1 cellular context compared by ENCODE assay signal in genomic region chr2:74747411-74748080, GRCh38.
TF ChIP-seq lines count a peak whose summit lies in the region.

No MANE protein-coding gene starts in this region.

TF ChIP-seq in HepG2, 621 proteins besides CTCF, POLR2A, EP300 and RAD21 (continued from another document and continues in another):
- peak; percentile 76 for TF ChIP-seq FOXP4 (CRISPR knock-in tag; IDR thresholded peaks at IDR 0.05)
- TF ChIP-seq MAFG (CRISPR knock-in tag; IDR thresholded peaks at IDR 0.05) = no peak; the same call in 1 of the 2 replicates
- peak; percentile 69; the same call in 1 of the 2 replicates for TF ChIP-seq RFXAP (CRISPR knock-in tag; IDR thresholded peaks at IDR 0.05; ENCODE audit: borderline replicate concordance)
- TF ChIP-seq HIC2 (CRISPR knock-in tag; IDR thresholded peaks at IDR 0.05; ENCODE audit: low read depth) = no peak; the same call in 1 of the 2 replicates
- no peak for TF ChIP-seq ZNF607 (CRISPR knock-in tag; IDR thresholded peaks at IDR 0.05; ENCODE audit: borderline replicate concordance)
- TF ChIP-seq, protein P1, sequence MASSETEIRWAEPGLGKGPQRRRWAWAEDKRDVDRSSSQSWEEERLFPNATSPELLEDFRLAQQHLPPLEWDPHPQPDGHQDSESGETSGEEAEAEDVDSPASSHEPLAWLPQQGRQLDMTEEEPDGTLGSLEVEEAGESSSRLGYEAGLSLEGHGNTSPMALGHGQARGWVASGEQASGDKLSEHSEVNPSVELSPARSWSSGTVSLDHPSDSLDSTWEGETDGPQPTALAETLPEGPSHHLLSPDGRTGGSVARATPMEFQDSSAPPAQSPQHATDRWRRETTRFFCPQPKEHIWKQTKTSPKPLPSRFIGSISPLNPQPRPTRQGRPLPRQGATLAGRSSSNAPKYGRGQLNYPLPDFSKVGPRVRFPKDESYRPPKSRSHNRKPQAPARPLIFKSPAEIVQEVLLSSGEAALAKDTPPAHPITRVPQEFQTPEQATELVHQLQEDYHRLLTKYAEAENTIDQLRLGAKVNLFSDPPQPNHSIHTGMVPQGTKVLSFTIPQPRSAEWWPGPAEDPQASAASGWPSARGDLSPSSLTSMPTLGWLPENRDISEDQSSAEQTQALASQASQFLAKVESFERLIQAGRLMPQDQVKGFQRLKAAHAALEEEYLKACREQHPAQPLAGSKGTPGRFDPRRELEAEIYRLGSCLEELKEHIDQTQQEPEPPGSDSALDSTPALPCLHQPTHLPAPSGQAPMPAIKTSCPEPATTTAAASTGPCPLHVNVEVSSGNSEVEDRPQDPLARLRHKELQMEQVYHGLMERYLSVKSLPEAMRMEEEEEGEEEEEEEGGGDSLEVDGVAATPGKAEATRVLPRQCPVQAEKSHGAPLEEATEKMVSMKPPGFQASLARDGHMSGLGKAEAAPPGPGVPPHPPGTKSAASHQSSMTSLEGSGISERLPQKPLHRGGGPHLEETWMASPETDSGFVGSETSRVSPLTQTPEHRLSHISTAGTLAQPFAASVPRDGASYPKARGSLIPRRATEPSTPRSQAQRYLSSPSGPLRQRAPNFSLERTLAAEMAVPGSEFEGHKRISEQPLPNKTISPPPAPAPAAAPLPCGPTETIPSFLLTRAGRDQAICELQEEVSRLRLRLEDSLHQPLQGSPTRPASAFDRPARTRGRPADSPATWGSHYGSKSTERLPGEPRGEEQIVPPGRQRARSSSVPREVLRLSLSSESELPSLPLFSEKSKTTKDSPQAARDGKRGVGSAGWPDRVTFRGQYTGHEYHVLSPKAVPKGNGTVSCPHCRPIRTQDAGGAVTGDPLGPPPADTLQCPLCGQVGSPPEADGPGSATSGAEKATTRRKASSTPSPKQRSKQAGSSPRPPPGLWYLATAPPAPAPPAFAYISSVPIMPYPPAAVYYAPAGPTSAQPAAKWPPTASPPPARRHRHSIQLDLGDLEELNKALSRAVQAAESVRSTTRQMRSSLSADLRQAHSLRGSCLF (CRISPR knock-in tag; IDR thresholded peaks at IDR 0.05; ENCODE audit: borderline replicate concordance) = no peak
- no peak for TF ChIP-seq PBX2 (CRISPR knock-in tag; IDR thresholded peaks at IDR 0.05)
- TF ChIP-seq, protein P2, sequence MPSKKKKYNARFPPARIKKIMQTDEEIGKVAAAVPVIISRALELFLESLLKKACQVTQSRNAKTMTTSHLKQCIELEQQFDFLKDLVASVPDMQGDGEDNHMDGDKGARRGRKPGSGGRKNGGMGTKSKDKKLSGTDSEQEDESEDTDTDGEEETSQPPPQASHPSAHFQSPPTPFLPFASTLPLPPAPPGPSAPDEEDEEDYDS (CRISPR knock-in tag; IDR thresholded peaks at IDR 0.05) = no peak
- TF ChIP-seq REXO4 (CRISPR knock-in tag; IDR thresholded peaks at IDR 0.05; ENCODE audit: borderline replicate concordance) = no peak
- no peak for TF ChIP-seq ZBTB3 (CRISPR knock-in tag; IDR thresholded peaks at IDR 0.05; ENCODE audit: borderline replicate concordance, low read depth)
- TF ChIP-seq PHF20 (CRISPR knock-in tag; IDR thresholded peaks at IDR 0.05) = no peak
- no peak for TF ChIP-seq MTF2 (CRISPR knock-in tag; IDR thresholded peaks at IDR 0.05; ENCODE audit: borderline replicate concordance)
- peak; percentile 78; the same call in 1 of the 2 replicates for TF ChIP-seq ZNF280D (CRISPR knock-in tag; IDR thresholded peaks at IDR 0.05)
- peak; percentile 82 for TF ChIP-seq MED1 (CRISPR knock-in tag; IDR thresholded peaks at IDR 0.05)
- TF ChIP-seq RNF219 (CRISPR knock-in tag; IDR thresholded peaks at IDR 0.05) = no peak
- peak; percentile 93 for TF ChIP-seq RCOR2 (CRISPR knock-in tag; IDR thresholded peaks at IDR 0.05)
- peak; percentile 7 for TF ChIP-seq YY1 (IDR thresholded peaks at IDR 0.05; ENCODE audit: insufficient read depth, insufficient replicate concordance, low read depth, low read length)
- 0 out of 2 replicates have a peak, but pooled peaks have one; percentile 83 for TF ChIP-seq SMAD9 (CRISPR knock-in tag; IDR thresholded peaks at IDR 0.05)
- no peak for TF ChIP-seq ZNF20 (CRISPR knock-in tag; IDR thresholded peaks at IDR 0.05)
- TF ChIP-seq ZMYM4 (CRISPR knock-in tag; IDR thresholded peaks at IDR 0.05) = peak; percentile 87
- TF ChIP-seq ZSCAN21 (CRISPR knock-in tag; IDR thresholded peaks at IDR 0.05; ENCODE audit: borderline replicate concordance) = peak; percentile 80; the same call in 1 of the 2 replicates
- TF ChIP-seq SAP130 (CRISPR knock-in tag; IDR thresholded peaks at IDR 0.05; ENCODE audit: low read depth) = peak; percentile 69
- TF ChIP-seq ZSCAN22 (CRISPR knock-in tag; IDR thresholded peaks at IDR 0.05) = no peak
- TF ChIP-seq, protein P3, sequence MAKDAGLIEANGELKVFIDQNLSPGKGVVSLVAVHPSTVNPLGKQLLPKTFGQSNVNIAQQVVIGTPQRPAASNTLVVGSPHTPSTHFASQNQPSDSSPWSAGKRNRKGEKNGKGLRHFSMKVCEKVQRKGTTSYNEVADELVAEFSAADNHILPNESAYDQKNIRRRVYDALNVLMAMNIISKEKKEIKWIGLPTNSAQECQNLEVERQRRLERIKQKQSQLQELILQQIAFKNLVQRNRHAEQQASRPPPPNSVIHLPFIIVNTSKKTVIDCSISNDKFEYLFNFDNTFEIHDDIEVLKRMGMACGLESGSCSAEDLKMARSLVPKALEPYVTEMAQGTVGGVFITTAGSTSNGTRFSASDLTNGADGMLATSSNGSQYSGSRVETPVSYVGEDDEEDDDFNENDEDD (CRISPR knock-in tag; IDR thresholded peaks at IDR 0.05; ENCODE audit: borderline replicate concordance) = peak; percentile 92
- TF ChIP-seq JUNB (CRISPR knock-in tag; IDR thresholded peaks at IDR 0.05; ENCODE audit: borderline replicate concordance) = no peak
- 0 out of 2 replicates have a peak, but pooled peaks have one; percentile 43 for TF ChIP-seq ZNF543 (CRISPR knock-in tag; IDR thresholded peaks at IDR 0.05)
- TF ChIP-seq ZFP1 (CRISPR knock-in tag; IDR thresholded peaks at IDR 0.05) = 0 out of 2 replicates have a peak, but pooled peaks have one; percentile 55
- TF ChIP-seq, protein P4, sequence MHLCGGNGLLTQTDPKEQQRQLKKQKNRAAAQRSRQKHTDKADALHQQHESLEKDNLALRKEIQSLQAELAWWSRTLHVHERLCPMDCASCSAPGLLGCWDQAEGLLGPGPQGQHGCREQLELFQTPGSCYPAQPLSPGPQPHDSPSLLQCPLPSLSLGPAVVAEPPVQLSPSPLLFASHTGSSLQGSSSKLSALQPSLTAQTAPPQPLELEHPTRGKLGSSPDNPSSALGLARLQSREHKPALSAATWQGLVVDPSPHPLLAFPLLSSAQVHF (CRISPR knock-in tag; IDR thresholded peaks at IDR 0.05) = no peak
- no peak for TF ChIP-seq AKAP8 (CRISPR knock-in tag; IDR thresholded peaks at IDR 0.05)
- TF ChIP-seq NR1H2 (CRISPR knock-in tag; IDR thresholded peaks at IDR 0.05; ENCODE audit: borderline replicate concordance, low read depth) = no peak
- peak; percentile 78; the same call in 1 of the 2 replicates for TF ChIP-seq HMG20A (CRISPR knock-in tag; IDR thresholded peaks at IDR 0.05; ENCODE audit: borderline replicate concordance)
- TF ChIP-seq, protein P5, sequence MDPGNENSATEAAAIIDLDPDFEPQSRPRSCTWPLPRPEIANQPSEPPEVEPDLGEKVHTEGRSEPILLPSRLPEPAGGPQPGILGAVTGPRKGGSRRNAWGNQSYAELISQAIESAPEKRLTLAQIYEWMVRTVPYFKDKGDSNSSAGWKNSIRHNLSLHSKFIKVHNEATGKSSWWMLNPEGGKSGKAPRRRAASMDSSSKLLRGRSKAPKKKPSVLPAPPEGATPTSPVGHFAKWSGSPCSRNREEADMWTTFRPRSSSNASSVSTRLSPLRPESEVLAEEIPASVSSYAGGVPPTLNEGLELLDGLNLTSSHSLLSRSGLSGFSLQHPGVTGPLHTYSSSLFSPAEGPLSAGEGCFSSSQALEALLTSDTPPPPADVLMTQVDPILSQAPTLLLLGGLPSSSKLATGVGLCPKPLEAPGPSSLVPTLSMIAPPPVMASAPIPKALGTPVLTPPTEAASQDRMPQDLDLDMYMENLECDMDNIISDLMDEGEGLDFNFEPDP (CRISPR knock-in tag; conservative IDR thresholded peaks at IDR 0.05) = no peak
- peak; percentile 85 for TF ChIP-seq ZNF501 (CRISPR knock-in tag; IDR thresholded peaks at IDR 0.05)
- TF ChIP-seq RARG (CRISPR knock-in tag; IDR thresholded peaks at IDR 0.05; ENCODE audit: low read depth) = no peak
- TF ChIP-seq, protein P6, sequence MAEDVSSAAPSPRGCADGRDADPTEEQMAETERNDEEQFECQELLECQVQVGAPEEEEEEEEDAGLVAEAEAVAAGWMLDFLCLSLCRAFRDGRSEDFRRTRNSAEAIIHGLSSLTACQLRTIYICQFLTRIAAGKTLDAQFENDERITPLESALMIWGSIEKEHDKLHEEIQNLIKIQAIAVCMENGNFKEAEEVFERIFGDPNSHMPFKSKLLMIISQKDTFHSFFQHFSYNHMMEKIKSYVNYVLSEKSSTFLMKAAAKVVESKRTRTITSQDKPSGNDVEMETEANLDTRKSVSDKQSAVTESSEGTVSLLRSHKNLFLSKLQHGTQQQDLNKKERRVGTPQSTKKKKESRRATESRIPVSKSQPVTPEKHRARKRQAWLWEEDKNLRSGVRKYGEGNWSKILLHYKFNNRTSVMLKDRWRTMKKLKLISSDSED (CRISPR knock-in tag; IDR thresholded peaks at IDR 0.05) = no peak
- no peak for TF ChIP-seq MTF1 (CRISPR knock-in tag; IDR thresholded peaks at IDR 0.05)
- peak; percentile 44 for TF ChIP-seq ZEB1 (IDR thresholded peaks at IDR 0.05; ENCODE audit: insufficient replicate concordance, low read depth)
- no peak for TF ChIP-seq ZNF589 (CRISPR knock-in tag; conservative IDR thresholded peaks at IDR 0.05)
- peak; percentile 25; the same call in 1 of the 2 replicates for TF ChIP-seq SMC3 (IDR thresholded peaks at IDR 0.05; ENCODE audit: low read length)
- TF ChIP-seq SRSF1 (optimal IDR thresholded peaks at IDR 0.05; ENCODE audit: low read depth, low read length) = no peak
- TF ChIP-seq ZNF75D (CRISPR knock-in tag; IDR thresholded peaks at IDR 0.05; ENCODE audit: borderline replicate concordance) = no peak
